2 cellular contexts compared by ENCODE assay signal in genomic region chr15:66505818-66506217, GRCh38.
TF ChIP-seq lines count a peak whose summit lies in the region.

No MANE protein-coding gene starts in this region.

TF ChIP-seq in endothelial cell of umbilical vein, 7 proteins besides CTCF, POLR2A, EP300 and RAD21:
- TF ChIP-seq EZH2 (IDR thresholded peaks at IDR 0.05; ENCODE audit: borderline replicate concordance, low read depth, low read length, severe bottlenecking) = no peak
- no peak for TF ChIP-seq FOS (IDR thresholded peaks at IDR 0.05; ENCODE audit: borderline replicate concordance, insufficient read depth, low read length)
- no peak for TF ChIP-seq GATA2 (IDR thresholded peaks at IDR 0.05; ENCODE audit: insufficient read depth, insufficient read length, low read depth, low read length)
- no peak for TF ChIP-seq JUN (IDR thresholded peaks at IDR 0.05; ENCODE audit: borderline replicate concordance, insufficient read depth, insufficient read length, low read depth)
- no peak for TF ChIP-seq POLR2AphosphoS5 (IDR thresholded peaks at IDR 0.05; ENCODE audit: insufficient read depth, low read depth, low read length)
- no peak for TF ChIP-seq MAX (IDR thresholded peaks at IDR 0.05; ENCODE audit: insufficient read depth, insufficient read length)
- TF ChIP-seq MYC (IDR thresholded peaks at IDR 0.05; ENCODE audit: low read depth, low read length) = no peak

TF ChIP-seq in GM12891, 5 proteins besides CTCF, POLR2A, EP300 and RAD21:
- no peak for TF ChIP-seq PAX5 (IDR thresholded peaks at IDR 0.05; ENCODE audit: insufficient read depth, low read length, severe bottlenecking)
- no peak for TF ChIP-seq SPI1 (IDR thresholded peaks at IDR 0.05; ENCODE audit: low read depth, low read length)
